Comparison of ENCODE assay signal across 17 cellular contexts in genomic region chr16:64225036-64225435, GRCh38.
DNase-seq lines count a peak whose midpoint lies in the region; ATAC-seq and TF ChIP-seq lines count a peak whose summit lies in the region.
"Had no signal": no experiment of that assay in that cellular context is flagged by ENCODE, and none has a peak within 500 bp of the region (broad histone marks: within the 10 kb centered on the region; RNA-seq: fewer than 3 reads in every experiment).

No MANE protein-coding gene starts in this region.

- no peaks in the 10 kb centered on the region for H3K27me3 ChIP-seq in GM23338 (ENCODE audit: insufficient read depth)
- H3K27me3 ChIP-seq in Karpas-422 (ENCODE audit: low read length): no peaks in the 10 kb centered on the region

- no peak for ATAC-seq in GM23338
- ATAC-seq in HG03469 (IDR thresholded peaks at IDR 0.05; ENCODE audit: unreplicated experiment): no peak
- ATAC-seq in GM18505 (IDR thresholded peaks at IDR 0.05; ENCODE audit: unreplicated experiment): no peak
- ATAC-seq: A549, HCT116, HepG2 had no signal

- no peak overlapping the region for H3K4me3 Mint-ChIP-seq in GM23338
- H3K4me3 Mint-ChIP-seq: CD4-positive, alpha-beta T cell; HFFc6; IgD-negative memory B cell had no signal

- H3K4me2 ChIP-seq in GM23338: no peak overlapping the region
- peak overlapping the region; percentile 21 for H3K4me2 ChIP-seq in Karpas-422 (ENCODE audit: low read depth, low read length, poor library complexity, severe bottlenecking)
- H3K4me2 ChIP-seq: A549 had no signal

- no peak for TF ChIP-seq POLR2A in GM18505 (IDR thresholded peaks at IDR 0.05; ENCODE audit: borderline replicate concordance, extremely low read depth, insufficient read depth, insufficient read length)

- H3K4me1 Mint-ChIP-seq in GM23338: no peaks in the 10 kb centered on the region
- H3K4me1 Mint-ChIP-seq: IgD-negative memory B cell had no signal

- no peaks in the 10 kb centered on the region for H3K36me3 ChIP-seq in GM23338 (ENCODE audit: insufficient read depth)
- H3K36me3 ChIP-seq in Karpas-422 (ENCODE audit: insufficient read depth, low read length): 0 out of 2 replicates have a peak, but pooled peaks cover 5% of the 10 kb centered on the region

- H3K9me3 Mint-ChIP-seq in GM23338: no peaks in the 10 kb centered on the region
- H3K9me3 Mint-ChIP-seq: HFFc6 had no signal

- H3K4me1 ChIP-seq in GM23338 (ENCODE audit: insufficient read depth) (no peaks in the 10 kb centered on the region), Karpas-422 (ENCODE audit: low read length) (peaks cover 79% of the 10 kb centered on the region)
- H3K4me1 ChIP-seq: A549, Caco-2 had no signal

- H3K27me3 Mint-ChIP-seq in GM23338 (ENCODE audit: insufficient read depth, low read depth, poor library complexity): no peaks in the 10 kb centered on the region
- H3K27me3 Mint-ChIP-seq: CD4-positive, alpha-beta T cell; IgD-negative memory B cell had no signal

- no peak overlapping the region for H3K4me3 ChIP-seq in GM23338
- H3K4me3 ChIP-seq in Karpas-422 (ENCODE audit: low read length): peak overlapping the region; percentile 17; the same call in 1 of the 2 replicates
- H3K4me3 ChIP-seq: A549, GM23248 had no signal

- no peaks in the 10 kb centered on the region; the same call in 1 of the 2 replicates for H3K9me3 ChIP-seq in Karpas-422 (ENCODE audit: low read length)
- H3K9me3 ChIP-seq: A549, Caco-2 had no signal

- no peak overlapping the region for H3K27ac Mint-ChIP-seq in GM23338
- H3K27ac Mint-ChIP-seq: CD4-positive, alpha-beta T cell; HFFc6 had no signal

- H3K9me2 ChIP-seq in GM23338 (ENCODE audit: insufficient read depth) (peaks cover 11% of the 10 kb centered on the region; the same call in 1 of the 2 replicates), Karpas-422 (replicated peaks; ENCODE audit: insufficient read depth, low read length) (no peaks in the 10 kb centered on the region)

- DNase-seq in GM23338 (ENCODE audit: low spot score): no peak
- peak; percentile 49 for DNase-seq in Karpas-422
- DNase-seq in RPMI8226: peak; percentile 79
- DNase-seq in mesenteric fat pad (ENCODE audit: low spot score): no peak
- DNase-seq: AML-193; Caco-2; CD4-positive, alpha-beta T cell; H7; HFFc6 had no signal

- H3K79me2 ChIP-seq in GM23338 (replicated peaks; ENCODE audit: insufficient read depth) (no peaks in the 10 kb centered on the region), Karpas-422 (ENCODE audit: low read length) (no peaks in the 10 kb centered on the region)

- peak overlapping the region; percentile 43; the same call in 1 of the 2 replicates for H2AFZ ChIP-seq in GM23338
- H2AFZ ChIP-seq in Karpas-422 (ENCODE audit: low read length): no peak overlapping the region
- H2AFZ ChIP-seq: GM23248 had no signal

- no peaks in the 10 kb centered on the region for H3K36me3 Mint-ChIP-seq in GM23338 (ENCODE audit: low read depth)
- H3K36me3 Mint-ChIP-seq: IgD-negative memory B cell had no signal

- no peak for TF ChIP-seq CTCF in GM23338 (conservative IDR thresholded peaks at IDR 0.05; ENCODE audit: low read depth in 2 of 2)

- H3K27ac ChIP-seq in GM23338 (ENCODE audit: low read depth) (no peak overlapping the region), Karpas-422 (ENCODE audit: low read length) (peak overlapping the region; percentile 96)
- H3K27ac ChIP-seq: A549, C4-2B, GM23248 had no signal

- peak overlapping the region; percentile 34 for H3K9ac ChIP-seq in Karpas-422 (ENCODE audit: low read length)
- H3K9ac ChIP-seq: GM23248 had no signal

- H3F3A ChIP-seq in GM23338 (replicated peaks; ENCODE audit: low read depth): no peaks in the 10 kb centered on the region

- H4K20me1 ChIP-seq in GM23338 (replicated peaks; ENCODE audit: insufficient read depth) (no peaks in the 10 kb centered on the region), Karpas-422 (ENCODE audit: insufficient read depth, low read depth, low read length) (no peaks in the 10 kb centered on the region)

TF ChIP-seq in GM23338, 12 proteins besides CTCF, POLR2A, EP300 and RAD21:
- TF ChIP-seq CREB1 (CRISPR knock-in tag; IDR thresholded peaks at IDR 0.05; ENCODE audit: low read depth) (no peak), ZNF114 (CRISPR knock-in tag; IDR thresholded peaks at IDR 0.05) (no peak), POLR2AphosphoS5 (IDR thresholded peaks at IDR 0.05; ENCODE audit: low read depth) (no peak), EZH2 (IDR thresholded peaks at IDR 0.05; ENCODE audit: low read depth, unreplicated experiment) (no peak), EZH2phosphoT487 (IDR thresholded peaks at IDR 0.05; ENCODE audit: unreplicated experiment) (no peak), STAT1 (IDR thresholded peaks at IDR 0.05; ENCODE audit: unreplicated experiment) (no peak), JUNB (IDR thresholded peaks at IDR 0.05; ENCODE audit: unreplicated experiment) (no peak)
- TF ChIP-seq, protein P1, sequence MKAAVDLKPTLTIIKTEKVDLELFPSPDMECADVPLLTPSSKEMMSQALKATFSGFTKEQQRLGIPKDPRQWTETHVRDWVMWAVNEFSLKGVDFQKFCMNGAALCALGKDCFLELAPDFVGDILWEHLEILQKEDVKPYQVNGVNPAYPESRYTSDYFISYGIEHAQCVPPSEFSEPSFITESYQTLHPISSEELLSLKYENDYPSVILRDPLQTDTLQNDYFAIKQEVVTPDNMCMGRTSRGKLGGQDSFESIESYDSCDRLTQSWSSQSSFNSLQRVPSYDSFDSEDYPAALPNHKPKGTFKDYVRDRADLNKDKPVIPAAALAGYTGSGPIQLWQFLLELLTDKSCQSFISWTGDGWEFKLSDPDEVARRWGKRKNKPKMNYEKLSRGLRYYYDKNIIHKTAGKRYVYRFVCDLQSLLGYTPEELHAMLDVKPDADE (IDR thresholded peaks at IDR 0.05): no peak

Comparison
In these comparisons a context has a peak if more than half of its experiments do, and no peak if none do; other contexts are left out.
1. DNase-seq: peak in Karpas-422 (single experiment) and RPMI8226 (single experiment); none in GM23338 (single experiment) and mesenteric fat pad (single experiment).